21 cellular contexts compared by ENCODE assay signal in the genomic region with DNA sequence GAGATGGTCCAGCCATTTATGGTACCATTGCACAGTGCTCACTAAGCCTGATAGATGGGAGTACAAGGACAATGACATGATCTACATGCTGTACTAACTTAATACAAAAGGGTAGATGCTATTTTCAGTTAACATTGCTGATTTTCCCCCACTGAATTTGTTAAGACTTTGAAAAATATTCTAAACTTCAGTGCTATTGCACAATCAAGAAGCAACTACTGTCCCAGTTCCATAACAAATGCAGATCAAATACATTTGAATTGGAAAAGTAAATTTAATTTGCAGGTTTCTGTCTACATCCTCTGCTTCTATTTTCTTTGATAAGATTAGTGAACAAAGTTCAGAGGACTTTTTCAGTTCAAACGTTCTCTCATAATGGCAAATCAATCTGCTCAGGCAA.
"Had no signal": no experiment of that assay in that cellular context is flagged by ENCODE, and none has a peak within 500 bp of the region (broad histone marks: within the 10 kb centered on the region; RNA-seq: fewer than 3 reads in every experiment).

No MANE protein-coding gene starts in this region.

- H3K4me3 Mint-ChIP-seq: activated CD4-positive, alpha-beta memory T cell treated with anti-CD3 and anti-CD28 coated beads for 36 hours; activated CD4-positive, alpha-beta T cell treated with anti-CD3 and anti-CD28 coated beads, Interleukin-2, amount 10 ng/mL, durations not matched to agents 7 days and 5 days; activated naive CD4-positive, alpha-beta T cell treated with anti-CD3 and anti-CD28 coated beads for 36 hours; activated naive CD8-positive, alpha-beta T cell; activated T-cell treated with anti-CD3 and anti-CD28 coated beads, Interleukin-2, amount 50 U/mL, for 4 hours had no signal

- H3K27me3 Mint-ChIP-seq: activated CD4-positive, alpha-beta memory T cell treated with anti-CD3 and anti-CD28 coated beads for 36 hours; activated CD4-positive, alpha-beta T cell treated with anti-CD3 and anti-CD28 coated beads, Interleukin-2, amount 10 ng/mL, durations not matched to agents 7 days and 5 days; activated naive CD8-positive, alpha-beta T cell had no signal

- H3K9me3 Mint-ChIP-seq: activated CD4-positive, alpha-beta memory T cell treated with anti-CD3 and anti-CD28 coated beads for 36 hours; activated CD4-positive, alpha-beta T cell treated with anti-CD3 and anti-CD28 coated beads, Interleukin-2, amount 10 ng/mL, durations not matched to agents 7 days and 5 days; activated naive CD4-positive, alpha-beta T cell treated with anti-CD3 and anti-CD28 coated beads for 36 hours; activated T-cell treated with anti-CD3 and anti-CD28 coated beads, Interleukin-2, amount 50 U/mL, for 4 hours had no signal

- H3K27ac ChIP-seq: VCaP had no signal

- H3K36me3 Mint-ChIP-seq: activated CD4-positive, alpha-beta memory T cell treated with anti-CD3 and anti-CD28 coated beads for 36 hours; activated naive CD8-positive, alpha-beta T cell had no signal

- ATAC-seq: activated T-cell treated with anti-CD3 and anti-CD28 coated beads, Interleukin-2, amount 50 U/mL, for 4 hours had no signal

- FAIRE-seq: colon had no signal

- DNase-seq: activated CD4-positive, alpha-beta memory T cell treated with anti-CD3 and anti-CD28 coated beads for 36 hours; activated CD4-positive, alpha-beta T cell treated with anti-CD3 and anti-CD28 coated beads, Interleukin-2, amount 10 ng/mL, durations not matched to agents 7 days and 5 days; activated CD4-positive, CD25-positive, alpha-beta regulatory T cell; activated CD8-positive, alpha-beta memory T cell treated with anti-CD3 and anti-CD28 coated beads for 24 hours; activated gamma-delta T cell; activated naive CD4-positive, alpha-beta T cell treated with anti-CD3 and anti-CD28 coated beads for 36 hours; activated T-cell treated with anti-CD3 and anti-CD28 coated beads, Interleukin-2, amount 50 U/mL, for 4 hours; cerebellar nuclear complex; NCI-H1048; NCI-H1417; NCI-H1930; NCI-H2107; NCI-H510A treated with DMSO at 0.1 percent for 48 hours; NCI-H69; NK-92 treated with Interleukin-12 subunit alpha and Interleukin-12 subunit beta, amount 100 ng/mL, for 24 hours; OCI-M1; SHP77 treated with DMSO at 0.1 percent for 48 hours; T-helper 1 cell had no signal

- H3K4me1 Mint-ChIP-seq: activated CD4-positive, alpha-beta T cell treated with anti-CD3 and anti-CD28 coated beads, Interleukin-2, amount 10 ng/mL, durations not matched to agents 7 days and 5 days had no signal

- H3K27ac Mint-ChIP-seq: activated CD4-positive, alpha-beta memory T cell treated with anti-CD3 and anti-CD28 coated beads for 36 hours; activated CD4-positive, alpha-beta T cell treated with anti-CD3 and anti-CD28 coated beads, Interleukin-2, amount 10 ng/mL, durations not matched to agents 7 days and 5 days; activated naive CD4-positive, alpha-beta T cell treated with anti-CD3 and anti-CD28 coated beads for 36 hours; activated naive CD8-positive, alpha-beta T cell had no signal
